14 cellular contexts compared by ENCODE assay signal in genomic region chr1:226891346-226891745, GRCh38. TPM values are rescaled to one million over a fixed set of nuclear protein-coding genes. Genes with fewer than 3 reads are reported as not detected.
DNase-seq lines count a peak whose midpoint lies in the region; ATAC-seq and TF ChIP-seq lines count a peak whose summit lies in the region.
"Had no signal": no experiment of that assay in that cellular context is flagged by ENCODE, and none has a peak within 500 bp of the region (broad histone marks: within the 10 kb centered on the region; RNA-seq: fewer than 3 reads in every experiment).

No MANE protein-coding gene starts in this region.

- H3K4me3 ChIP-seq in BLaER1 treated with 17β-estradiol and CSF1 and Interleukin-3, amounts not matched to agents 10 nM and 100 nM, result no peak overlapping the region
- H3K4me3 ChIP-seq in upper lobe of left lung (no peak overlapping the region), Peyer's patch (no peak overlapping the region)
- H3K4me3 ChIP-seq: GM23248 had no signal

- H4K20me1 ChIP-seq in BLaER1 treated with 17β-estradiol and CSF1 and Interleukin-3, amounts not matched to agents 10 nM and 100 nM, result peaks cover 0 to 8% (median 0%) of the 10 kb centered on the region in 11 experiments; a peak in 2 of 22 replicates

- TF ChIP-seq POLR2A in upper lobe of left lung (IDR thresholded peaks at IDR 0.05) (no peak), Peyer's patch (IDR thresholded peaks at IDR 0.05) (no peak)

- H3K4me1 ChIP-seq in BLaER1 treated with 17β-estradiol and CSF1 and Interleukin-3, amounts not matched to agents 10 nM and 100 nM, result peaks cover 28 to 69% (median 53%) of the 10 kb centered on the region in 10 experiments
- peaks cover 6 to 16% (median 12%) of the 10 kb centered on the region in 4 donors for H3K4me1 ChIP-seq in upper lobe of left lung
- H3K4me1 ChIP-seq in Peyer's patch, result no peaks in the 10 kb centered on the region

- intact Hi-C loops in cardiac septum (cut with DNase I) (no loop called here), left cardiac atrium (cut with DNase I) (no loop called here)

- peak overlapping the region; percentile 46 to 78 (median 66); a peak in 21 of 22 replicates for H3K4me2 ChIP-seq in BLaER1 treated with 17β-estradiol and CSF1 and Interleukin-3, amounts not matched to agents 10 nM and 100 nM

- TF ChIP-seq CTCF in upper lobe of left lung (IDR thresholded peaks at IDR 0.05) (no peak), Peyer's patch (IDR thresholded peaks at IDR 0.05) (no peak)

- DNase-seq in cardiac septum (ENCODE audit: low spot score) (peak; percentile 75), left cardiac atrium (no peak), mesenteric fat pad (ENCODE audit: low spot score) (peak; percentile 45), upper lobe of left lung (no peak), Peyer's patch (no peak)
- no peak for DNase-seq in activated CD4-positive, alpha-beta T cell treated with anti-CD3 and anti-CD28 coated beads for 1 hour
- DNase-seq: 8988T; C1 segment of cervical spinal cord; CD4-positive, alpha-beta T cell; DMS153; DMS79; HCEC 1CT had no signal

- 0 out of 22 replicates have a peak, but pooled peaks cover 0 to 4% (median 0%) of the 10 kb centered on the region in 11 experiments for H3K9me3 ChIP-seq in BLaER1 treated with 17β-estradiol and CSF1 and Interleukin-3, amounts not matched to agents 10 nM and 100 nM (replicated peaks in 1 of 11)
- H3K9me3 ChIP-seq in upper lobe of left lung (no peaks in the 10 kb centered on the region), Peyer's patch (no peaks in the 10 kb centered on the region)

- H3K9ac ChIP-seq in BLaER1 treated with 17β-estradiol and CSF1 and Interleukin-3, amounts not matched to agents 10 nM and 100 nM, result no peak overlapping the region
- H3K9ac ChIP-seq: GM23248 had no signal

- WGBS in upper lobe of left lung, 2 donors, result 96 to 100% methylated on average over 4 to 11 of the region's 11 CpGs

- peak overlapping the region in 5 of 11 experiments; percentile 21 to 54 (median 40); a peak in 5 of 22 replicates for H3K27ac ChIP-seq in BLaER1 treated with 17β-estradiol and CSF1 and Interleukin-3, amounts not matched to agents 10 nM and 100 nM
- H3K27ac ChIP-seq in upper lobe of left lung (peak overlapping the region in 3 of 4 donors; percentile 42 to 74 (median 70)), Peyer's patch (no peak overlapping the region)
- H3K27ac ChIP-seq: GM23248 had no signal

- no peak for TF ChIP-seq EP300 in upper lobe of left lung (IDR thresholded peaks at IDR 0.05)

- H3K36me3 ChIP-seq in BLaER1 treated with 17β-estradiol and CSF1 and Interleukin-3, amounts not matched to agents 10 nM and 100 nM, result peaks cover 0 to 36% (median 0%) of the 10 kb centered on the region in 11 experiments; a peak in 2 of 22 replicates
- H3K36me3 ChIP-seq in upper lobe of left lung (peaks cover 7 to 86% (median 45%) of the 10 kb centered on the region in 4 donors), Peyer's patch (peaks cover 0 to 84% (median 0%) of the 10 kb centered on the region in 3 donors)

- no peak for ATAC-seq in left cardiac atrium
- no peak for ATAC-seq in upper lobe of left lung (ENCODE audit: low FRiP score in 2 of 2)

- no peaks in the 10 kb centered on the region for H3K27me3 ChIP-seq in BLaER1 treated with 17β-estradiol and CSF1 and Interleukin-3, amounts not matched to agents 10 nM and 100 nM
- no peaks in the 10 kb centered on the region for H3K27me3 ChIP-seq in upper lobe of left lung
- no peaks in the 10 kb centered on the region for H3K27me3 ChIP-seq in Peyer's patch

RNA-seq across cellular contexts. Expression of gene PSEN2, which starts 20.9 kb away (rescaled TPM):
- 21.5 TPM for total RNA-seq in cardiac septum
- total RNA-seq in left cardiac atrium, result 10 to 100 TPM; 17.8 to 23.6 TPM
- 30.9 TPM for total RNA-seq in mesenteric fat pad
- 10 to 100 TPM; 31.2 to 70.9 (median 37.6) TPM for total RNA-seq in upper lobe of left lung
- total RNA-seq in Peyer's patch, result 10 to 100 TPM; 31.4 to 57.8 (median 39.1) TPM

RNA-seq across cellular contexts. Expression of gene COQ8A, which starts 48.7 kb away (rescaled TPM):
- total RNA-seq in cardiac septum (168 TPM), left cardiac atrium (100 to 1,000 TPM; 107 to 179 TPM), mesenteric fat pad (62.0 TPM), upper lobe of left lung (100 to 1,000 TPM in 1 of 6 donors, 10 to 100 TPM in 5; 27.1 to 105 (median 44.6) TPM), Peyer's patch (100 to 1,000 TPM in 1 of 4 donors, 10 to 100 TPM in 3; 25.2 to 108 (median 48.3) TPM)

Comparison
In these comparisons a context has a peak if more than half of its experiments do, and no peak if none do; other contexts are left out.
1. DNase-seq: peak in cardiac septum (single experiment) and mesenteric fat pad (single experiment); none in left cardiac atrium (single experiment), upper lobe of left lung (0 of 2), activated CD4-positive, alpha-beta T cell treated with anti-CD3 and anti-CD28 coated beads for 1 hour (single experiment) and Peyer's patch (0 of 3).
2. H3K27ac ChIP-seq: peak in upper lobe of left lung (3 of 4); none in Peyer's patch (0 of 4).